10 cellular contexts compared by ENCODE assay signal in genomic region chr21:46056450-46056903, GRCh38. TPM values are rescaled to one million over a fixed set of nuclear protein-coding genes. Genes with fewer than 3 reads are reported as not detected.
DNase-seq lines count a peak whose midpoint lies in the region; ATAC-seq and TF ChIP-seq lines count a peak whose summit lies in the region.
"Had no signal": no experiment of that assay in that cellular context is flagged by ENCODE, and none has a peak within 500 bp of the region (broad histone marks: within the 10 kb centered on the region; RNA-seq: fewer than 3 reads in every experiment).

No MANE protein-coding gene starts in this region.

- DNase-seq in adipocyte (ENCODE audit: low read depth) (peak; percentile 89), left ventricle myocardium superior (peak; percentile 93), sigmoid colon (peak; percentile 98), T-helper 2 cell (no peak), inferior parietal cortex (ENCODE audit: extremely low spot score) (no peak)
- DNase-seq: activated naive CD4-positive, alpha-beta T cell treated with anti-CD3 and anti-CD28 coated beads for 36 hours; RPMI8226 had no signal

- peak; percentile 92 for ATAC-seq in left ventricle myocardium superior
- ATAC-seq in SK-N-SH treated with all-trans-retinoic acid at 6 μM for 48 hours: no peak
- ATAC-seq in GM19463 (IDR thresholded peaks at IDR 0.05; ENCODE audit: unreplicated experiment): no peak

- H3K9ac ChIP-seq in BLaER1 (no peak overlapping the region), adipocyte (ENCODE audit: low read length) (peak overlapping the region; percentile 88)

- peak in 3 of 4 donors; percentile 81 to 90 (median 89) for TF ChIP-seq EP300 in sigmoid colon (IDR thresholded peaks at IDR 0.05)

- no peak overlapping the region for H3K27ac ChIP-seq in BLaER1
- peak overlapping the region; percentile 90 to 97 (median 94) for H3K27ac ChIP-seq in sigmoid colon

- whole genome bisulfite sequencing in sigmoid colon, 2 donors: 52 to 60% methylated on average over 26 of the region's 26 CpGs

- intact Hi-C loops in left ventricle myocardium superior (cut with micrococcal nuclease) (no loop called here), sigmoid colon (cut with DNase I) (loop anchor here (2.0 kb wide), 2 partner anchors 28 to 72 kb away; no protein-coding TSS in a partner anchor)

- H3K4me1 ChIP-seq in BLaER1 (peaks cover 45% of the 10 kb centered on the region), adipocyte (ENCODE audit: control insufficient read depth, insufficient read depth, low read length) (peaks cover 56% of the 10 kb centered on the region), sigmoid colon (peaks cover 0 to 62% (median 50%) of the 10 kb centered on the region in 4 donors)

- H3K4me2 ChIP-seq in BLaER1: peak overlapping the region; percentile 100

- peaks cover 28% of the 10 kb centered on the region for H4K20me1 ChIP-seq in BLaER1

- no peak for TF ChIP-seq CTCF in sigmoid colon (IDR thresholded peaks at IDR 0.05)

- H3K27me3 ChIP-seq in BLaER1: peaks cover 41% of the 10 kb centered on the region
- H3K27me3 ChIP-seq in adipocyte (replicated peaks; ENCODE audit: control insufficient read depth, insufficient read depth, low read length): no peaks in the 10 kb centered on the region
- H3K27me3 ChIP-seq in sigmoid colon: no peaks in the 10 kb centered on the region

- peak; percentile 45 to 71 for TF ChIP-seq POLR2A in sigmoid colon (IDR thresholded peaks at IDR 0.05)

- H3K36me3 ChIP-seq in BLaER1: no peaks in the 10 kb centered on the region
- H3K36me3 ChIP-seq in adipocyte (ENCODE audit: control insufficient read depth, insufficient read depth, low read length, severe bottlenecking): no peaks in the 10 kb centered on the region
- no peaks in the 10 kb centered on the region for H3K36me3 ChIP-seq in sigmoid colon

- H3K9me3 ChIP-seq in BLaER1: peaks cover 7% of the 10 kb centered on the region
- H3K9me3 ChIP-seq in adipocyte (ENCODE audit: control insufficient read depth, low read length): no peaks in the 10 kb centered on the region
- no peaks in the 10 kb centered on the region for H3K9me3 ChIP-seq in sigmoid colon

- H3K4me3 ChIP-seq in BLaER1 (no peak overlapping the region), adipocyte (ENCODE audit: low read length) (peak overlapping the region; percentile 49), sigmoid colon (peak overlapping the region in 3 of 4 donors; percentile 22 to 33 (median 25))

TF ChIP-seq in SK-N-SH treated with all-trans-retinoic acid at 6 μM for 48 hours, 23 proteins besides CTCF, POLR2A, EP300 and RAD21:
- no peak for TF ChIP-seq RARB (CRISPR knock-in tag; IDR thresholded peaks at IDR 0.05)
- TF ChIP-seq ESRRG (CRISPR knock-in tag; IDR thresholded peaks at IDR 0.05): no peak

RNA-seq across cellular contexts. Expression of gene COL6A2, which starts 41.4 kb away (rescaled TPM):
- total RNA-seq in left ventricle myocardium superior (196 TPM), sigmoid colon (1,000 to 10,000 TPM in 2 of 4 donors, 100 to 1,000 TPM in 2; 570 to 1,745 (median 1,082) TPM)
- 100 to 1,000 TPM in 1 of 3 donors, 10 to 100 TPM in 2; 14.3 to 233 (median 37.8) TPM for polyA plus RNA-seq in sigmoid colon

Comparison
In these comparisons a context has a peak if more than half of its experiments do, and no peak if none do; other contexts are left out.
1. DNase-seq: peak in adipocyte (single experiment), left ventricle myocardium superior (single experiment) and sigmoid colon (single experiment); none in T-helper 2 cell (0 of 5) and inferior parietal cortex (single experiment).